Comparison of ENCODE assay signal across 2 cellular contexts in the genomic region with DNA sequence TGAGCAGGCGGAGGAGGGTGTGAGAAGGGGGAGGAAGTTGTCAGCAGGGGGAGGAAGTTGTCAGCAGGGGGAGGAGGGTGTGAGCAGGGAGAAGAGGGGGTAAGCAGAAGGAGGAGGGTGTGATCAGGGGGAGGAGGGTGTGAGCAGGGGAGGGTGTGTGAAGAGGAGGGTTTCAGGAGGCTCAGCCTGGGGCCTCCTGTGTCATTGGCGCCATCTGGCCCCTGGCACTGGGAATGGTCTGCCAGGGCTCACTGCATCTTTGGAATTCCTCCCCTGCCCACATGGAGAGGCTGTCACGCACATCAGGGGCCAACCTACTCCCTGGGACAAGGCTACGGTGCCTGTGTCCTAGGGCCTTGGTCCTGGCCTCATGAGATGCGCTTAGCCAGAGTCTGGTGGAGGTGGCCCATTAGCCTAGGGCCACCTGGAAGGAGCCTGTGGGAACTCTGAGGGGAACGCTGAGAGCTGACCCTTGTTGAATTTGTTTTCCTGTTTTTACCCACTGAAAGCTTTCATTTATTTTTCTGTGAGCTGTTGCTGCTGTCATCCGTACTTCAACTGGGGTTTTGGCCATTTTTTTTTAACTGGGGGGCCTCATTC.
TF ChIP-seq lines count a peak whose summit lies in the region.

No MANE protein-coding gene starts in this region.

TF ChIP-seq in K562, 482 proteins besides CTCF, POLR2A, EP300 and RAD21 (continues in another document):
- no peak for TF ChIP-seq KLF6 (CRISPR knock-in tag; IDR thresholded peaks at IDR 0.05; ENCODE audit: borderline replicate concordance)
- no peak for TF ChIP-seq NR4A1 (CRISPR knock-in tag; IDR thresholded peaks at IDR 0.05)
- no peak for TF ChIP-seq NR4A1 (tag; IDR thresholded peaks at IDR 0.05)
- TF ChIP-seq MAZ (CRISPR knock-in tag; conservative IDR thresholded peaks at IDR 0.05 in 1 of 2, IDR thresholded peaks at IDR 0.05 in 1 of 2) = no peak
- TF ChIP-seq, protein P1, sequence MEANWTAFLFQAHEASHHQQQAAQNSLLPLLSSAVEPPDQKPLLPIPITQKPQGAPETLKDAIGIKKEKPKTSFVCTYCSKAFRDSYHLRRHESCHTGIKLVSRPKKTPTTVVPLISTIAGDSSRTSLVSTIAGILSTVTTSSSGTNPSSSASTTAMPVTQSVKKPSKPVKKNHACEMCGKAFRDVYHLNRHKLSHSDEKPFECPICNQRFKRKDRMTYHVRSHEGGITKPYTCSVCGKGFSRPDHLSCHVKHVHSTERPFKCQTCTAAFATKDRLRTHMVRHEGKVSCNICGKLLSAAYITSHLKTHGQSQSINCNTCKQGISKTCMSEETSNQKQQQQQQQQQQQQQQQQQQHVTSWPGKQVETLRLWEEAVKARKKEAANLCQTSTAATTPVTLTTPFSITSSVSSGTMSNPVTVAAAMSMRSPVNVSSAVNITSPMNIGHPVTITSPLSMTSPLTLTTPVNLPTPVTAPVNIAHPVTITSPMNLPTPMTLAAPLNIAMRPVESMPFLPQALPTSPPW (CRISPR knock-in tag; IDR thresholded peaks at IDR 0.05) = peak; percentile 27
- 0 out of 2 replicates have a peak, but pooled peaks have one; percentile 10 for TF ChIP-seq SMC3 (conservative IDR thresholded peaks at IDR 0.05; ENCODE audit: insufficient read depth, low read depth, low read length)
- TF ChIP-seq FUS (optimal IDR thresholded peaks at IDR 0.05; ENCODE audit: low read depth, low read length) = no peak
- TF ChIP-seq ZNF263 (CRISPR knock-in tag; IDR thresholded peaks at IDR 0.05; ENCODE audit: borderline replicate concordance) = peak; percentile 98
- TF ChIP-seq ZNF24 (IDR thresholded peaks at IDR 0.05) = no peak
- no peak for TF ChIP-seq ZNF780A (CRISPR knock-in tag; IDR thresholded peaks at IDR 0.05)
- TF ChIP-seq, protein P2, sequence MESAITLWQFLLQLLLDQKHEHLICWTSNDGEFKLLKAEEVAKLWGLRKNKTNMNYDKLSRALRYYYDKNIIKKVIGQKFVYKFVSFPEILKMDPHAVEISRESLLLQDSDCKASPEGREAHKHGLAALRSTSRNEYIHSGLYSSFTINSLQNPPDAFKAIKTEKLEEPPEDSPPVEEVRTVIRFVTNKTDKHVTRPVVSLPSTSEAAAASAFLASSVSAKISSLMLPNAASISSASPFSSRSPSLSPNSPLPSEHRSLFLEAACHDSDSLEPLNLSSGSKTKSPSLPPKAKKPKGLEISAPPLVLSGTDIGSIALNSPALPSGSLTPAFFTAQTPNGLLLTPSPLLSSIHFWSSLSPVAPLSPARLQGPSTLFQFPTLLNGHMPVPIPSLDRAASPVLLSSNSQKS (CRISPR knock-in tag; IDR thresholded peaks at IDR 0.05) = no peak
- TF ChIP-seq GATA2 (CRISPR knock-in tag; IDR thresholded peaks at IDR 0.05) = no peak
- TF ChIP-seq IFI16 (CRISPR knock-in tag; IDR thresholded peaks at IDR 0.05) = no peak
- TF ChIP-seq DMBX1 (CRISPR knock-in tag; IDR thresholded peaks at IDR 0.05; ENCODE audit: borderline replicate concordance) = no peak
- TF ChIP-seq, protein P3, sequence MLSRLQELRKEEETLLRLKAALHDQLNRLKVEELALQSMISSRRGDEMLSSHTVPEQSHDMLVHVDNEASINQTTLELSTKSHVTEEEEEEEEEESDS (CRISPR knock-in tag; IDR thresholded peaks at IDR 0.05) = no peak
- no peak for TF ChIP-seq PHB2 (IDR thresholded peaks at IDR 0.05; ENCODE audit: low read depth)
- no peak for TF ChIP-seq TEAD2 (tag; IDR thresholded peaks at IDR 0.05)
- TF ChIP-seq TAF9B (IDR thresholded peaks at IDR 0.05; ENCODE audit: partially characterized antibody) = no peak
- TF ChIP-seq ZKSCAN8 (CRISPR knock-in tag; IDR thresholded peaks at IDR 0.05) = no peak
- TF ChIP-seq RB1 (IDR thresholded peaks at IDR 0.05; ENCODE audit: low read depth) = no peak
- TF ChIP-seq, protein P4, sequence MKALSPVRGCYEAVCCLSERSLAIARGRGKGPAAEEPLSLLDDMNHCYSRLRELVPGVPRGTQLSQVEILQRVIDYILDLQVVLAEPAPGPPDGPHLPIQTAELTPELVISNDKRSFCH (CRISPR knock-in tag; IDR thresholded peaks at IDR 0.05) = no peak
- TF ChIP-seq, protein P4 (tag; IDR thresholded peaks at IDR 0.05) = no peak
- no peak for TF ChIP-seq ZFX (CRISPR knock-in tag; IDR thresholded peaks at IDR 0.05)
- TF ChIP-seq ZNF316 (IDR thresholded peaks at IDR 0.05) = no peak

TF ChIP-seq in HepG2, 621 proteins besides CTCF, POLR2A, EP300 and RAD21:
- TF ChIP-seq, protein P5, sequence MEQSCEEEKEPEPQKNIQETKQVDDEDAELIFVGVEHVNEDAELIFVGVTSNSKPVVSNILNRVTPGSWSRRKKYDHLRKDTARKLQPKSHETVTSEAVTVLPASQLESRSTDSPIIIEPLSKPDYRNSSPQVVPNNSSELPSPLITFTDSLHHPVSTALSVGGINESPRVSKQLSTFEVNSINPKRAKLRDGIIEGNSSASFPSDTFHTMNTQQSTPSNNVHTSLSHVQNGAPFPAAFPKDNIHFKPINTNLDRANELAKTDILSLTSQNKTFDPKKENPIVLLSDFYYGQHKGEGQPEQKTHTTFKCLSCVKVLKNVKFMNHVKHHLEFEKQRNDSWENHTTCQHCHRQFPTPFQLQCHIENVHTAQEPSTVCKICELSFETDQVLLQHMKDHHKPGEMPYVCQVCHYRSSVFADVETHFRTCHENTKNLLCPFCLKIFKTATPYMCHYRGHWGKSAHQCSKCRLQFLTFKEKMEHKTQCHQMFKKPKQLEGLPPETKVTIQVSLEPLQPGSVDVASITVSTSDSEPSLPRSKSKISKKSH (CRISPR knock-in tag; IDR thresholded peaks at IDR 0.05; ENCODE audit: borderline replicate concordance) = no peak
- TF ChIP-seq STAG1 (CRISPR knock-in tag; IDR thresholded peaks at IDR 0.05) = peak; percentile 37
- peak; percentile 86 for TF ChIP-seq ZNF263 (CRISPR knock-in tag; IDR thresholded peaks at IDR 0.05)
